In genomic region chr4:184666670-184667069, GRCh38 we compare ENCODE assay signal across 21 cellular contexts. TPM values are rescaled to one million over a fixed set of nuclear protein-coding genes. Genes with fewer than 3 reads are reported as not detected.
A peak's percentile ranks its signal among the peaks of the same experiment; 100 is the strongest.
DNase-seq lines count a peak whose midpoint lies in the region; ATAC-seq and TF ChIP-seq lines count a peak whose summit lies in the region.
"Had no signal": no experiment of that assay in that cellular context is flagged by ENCODE, and none has a peak within 500 bp of the region (broad histone marks: within the 10 kb centered on the region; RNA-seq: fewer than 3 reads in every experiment).

No MANE protein-coding gene starts in this region.

- no peak overlapping the region for H3K27ac ChIP-seq in CD8-positive, alpha-beta memory T cell (ENCODE audit: low read depth, low read length)
- peak overlapping the region; percentile 83 for H3K27ac ChIP-seq in colonic mucosa
- H3K27ac ChIP-seq: BLaER1 treated with 17β-estradiol and CSF1 and Interleukin-3, amounts not matched to agents 10 nM and 100 nM; GM23248 had no signal

- H3K27me3 Mint-ChIP-seq in activated CD4-positive, alpha-beta T cell treated with anti-CD3 and anti-CD28 coated beads, Interleukin-2, amount 10 ng/mL, durations not matched to agents 7 days and 5 days: no peaks in the 10 kb centered on the region
- H3K27me3 Mint-ChIP-seq in CD8-positive, alpha-beta memory T cell: no peaks in the 10 kb centered on the region
- H3K27me3 Mint-ChIP-seq: IgD-negative memory B cell had no signal

- no peaks in the 10 kb centered on the region for H3K36me3 ChIP-seq in CD8-positive, alpha-beta memory T cell (ENCODE audit: insufficient read depth, low read length)
- H3K36me3 ChIP-seq in colonic mucosa (no peaks in the 10 kb centered on the region), mucosa of stomach (ENCODE audit: control insufficient read depth, insufficient read depth, low read length) (no peaks in the 10 kb centered on the region)

- ATAC-seq in GM18909 (IDR thresholded peaks at IDR 0.05; ENCODE audit: poor library complexity, unreplicated experiment) (no peak), GM19452 (IDR thresholded peaks at IDR 0.05; ENCODE audit: unreplicated experiment) (no peak)
- ATAC-seq in stimulated activated naive CD8-positive, alpha-beta T cell treated with anti-CD3 and anti-CD28 coated beads, Interleukin-15, Interleukin-2, amounts not matched to agents 100 U/mL and 50 U/mL, for 24 hours: no peak
- ATAC-seq: GM12878 had no signal

- DNase-seq in activated CD4-positive, alpha-beta T cell treated with anti-CD3 and anti-CD28 coated beads, Interleukin-2, amount 10 ng/mL, durations not matched to agents 7 days and 5 days: no peak
- no peak for DNase-seq in activated CD4-positive, alpha-beta T cell treated with anti-CD3 and anti-CD28 coated beads for 4 hours
- DNase-seq in CD8-positive, alpha-beta memory T cell: no peak
- DNase-seq in colonic mucosa: peak; percentile 45
- DNase-seq in stimulated activated naive CD8-positive, alpha-beta T cell treated with anti-CD3 and anti-CD28 coated beads, Interleukin-15, Interleukin-2, amounts not matched to agents 100 U/mL and 50 U/mL, for 24 hours: no peak
- DNase-seq: DMS 273 treated with DMSO at 0.1 percent for 48 hours; GDM1; GM23248; HCEC 1CT; NCI-H1417 treated with DMSO at 0.1 percent for 48 hours; NCI-H2029; NCI-H2171; NCI-H446; NCI-H69; NK-92 treated with Interleukin-12 subunit alpha and Interleukin-12 subunit beta, amount 100 ng/mL, for 24 hours had no signal

- intact Hi-C loops in colonic mucosa (cut with DNase I): no loop called here

- peaks cover 40% of the 10 kb centered on the region for H3K4me1 Mint-ChIP-seq in activated CD4-positive, alpha-beta T cell treated with anti-CD3 and anti-CD28 coated beads, Interleukin-2, amount 10 ng/mL, durations not matched to agents 7 days and 5 days
- H3K4me1 Mint-ChIP-seq in CD8-positive, alpha-beta memory T cell: peaks cover 30 to 37% (median 37%) of the 10 kb centered on the region in 3 donors

- no peaks in the 10 kb centered on the region for H3K9me3 ChIP-seq in CD8-positive, alpha-beta memory T cell (ENCODE audit: low read length)
- no peaks in the 10 kb centered on the region for H3K9me3 ChIP-seq in colonic mucosa
- no peaks in the 10 kb centered on the region for H3K9me3 ChIP-seq in mucosa of stomach (ENCODE audit: control insufficient read depth, low read length)
- H3K9me3 ChIP-seq: BLaER1 treated with 17β-estradiol and CSF1 and Interleukin-3, amounts not matched to agents 10 nM and 100 nM had no signal

- peaks cover 17% of the 10 kb centered on the region for H3K4me1 ChIP-seq in CD8-positive, alpha-beta memory T cell (ENCODE audit: insufficient read depth, low read length)
- H3K4me1 ChIP-seq in colonic mucosa (no peaks in the 10 kb centered on the region), mucosa of stomach (ENCODE audit: control insufficient read depth, insufficient read depth, low read length) (peaks cover 11% of the 10 kb centered on the region)

- H3K27ac Mint-ChIP-seq in activated CD4-positive, alpha-beta T cell treated with anti-CD3 and anti-CD28 coated beads, Interleukin-2, amount 10 ng/mL, durations not matched to agents 7 days and 5 days: peak overlapping the region; percentile 69
- H3K27ac Mint-ChIP-seq in CD8-positive, alpha-beta memory T cell: peak overlapping the region in 6 of 8 donors; percentile 1 to 84 (median 53)
- H3K27ac Mint-ChIP-seq: IgD-negative memory B cell had no signal

- H3K4me3 ChIP-seq in CD8-positive, alpha-beta memory T cell (ENCODE audit: low read length): no peak overlapping the region
- no peak overlapping the region for H3K4me3 ChIP-seq in colonic mucosa
- no peak overlapping the region for H3K4me3 ChIP-seq in mucosa of stomach (ENCODE audit: low read length)
- H3K4me3 ChIP-seq: BLaER1 treated with 17β-estradiol and CSF1 and Interleukin-3, amounts not matched to agents 10 nM and 100 nM; GM12878; GM23248 had no signal

- no peak overlapping the region for H3K4me3 Mint-ChIP-seq in activated CD4-positive, alpha-beta T cell treated with anti-CD3 and anti-CD28 coated beads, Interleukin-2, amount 10 ng/mL, durations not matched to agents 7 days and 5 days
- H3K4me3 Mint-ChIP-seq in CD8-positive, alpha-beta memory T cell: no peak overlapping the region

- H3K36me3 Mint-ChIP-seq in activated CD4-positive, alpha-beta T cell treated with anti-CD3 and anti-CD28 coated beads, Interleukin-2, amount 10 ng/mL, durations not matched to agents 7 days and 5 days (ENCODE audit: low read depth): peaks cover 38% of the 10 kb centered on the region
- H3K36me3 Mint-ChIP-seq in CD8-positive, alpha-beta memory T cell: peaks cover 9 to 44% (median 16%) of the 10 kb centered on the region in 3 donors

- CTCF ChIA-PET in activated CD4-positive, alpha-beta T cell treated with anti-CD3 and anti-CD28 coated beads, Interleukin-2, amount 10 ng/mL, durations not matched to agents 7 days and 5 days (lab: Charles Lee): interaction anchor here (1.7 kb wide), 1 partner anchor 29 kb away, joined by 4 read pairs; no protein-coding TSS in a partner anchor
- CTCF ChIA-PET in CD8-positive, alpha-beta memory T cell (lab: Charles Lee): no interaction called here

- H3K27me3 ChIP-seq in CD8-positive, alpha-beta memory T cell (ENCODE audit: insufficient read depth, low read length, poor library complexity, severe bottlenecking): no peaks in the 10 kb centered on the region
- no peaks in the 10 kb centered on the region for H3K27me3 ChIP-seq in colonic mucosa
- no peaks in the 10 kb centered on the region for H3K27me3 ChIP-seq in mucosa of stomach (ENCODE audit: control insufficient read depth, insufficient read depth, low read length)
- H3K27me3 ChIP-seq: BLaER1 treated with 17β-estradiol and CSF1 and Interleukin-3, amounts not matched to agents 10 nM and 100 nM had no signal

- H3K9ac ChIP-seq in colonic mucosa (ENCODE audit: low read depth in 2 of 2, low read length in 2 of 2) (peak overlapping the region in 1 of 2 donors; percentile 52), mucosa of stomach (ENCODE audit: low read length) (peak overlapping the region; percentile 57)
- H3K9ac ChIP-seq: BLaER1 treated with 17β-estradiol and CSF1 and Interleukin-3, amounts not matched to agents 10 nM and 100 nM; GM23248 had no signal

- no peaks in the 10 kb centered on the region for H3K9me3 Mint-ChIP-seq in activated CD4-positive, alpha-beta T cell treated with anti-CD3 and anti-CD28 coated beads, Interleukin-2, amount 10 ng/mL, durations not matched to agents 7 days and 5 days
- no peaks in the 10 kb centered on the region for H3K9me3 Mint-ChIP-seq in CD8-positive, alpha-beta memory T cell
- H3K9me3 Mint-ChIP-seq: IgD-negative memory B cell had no signal

- TF ChIP-seq CTCF in colonic mucosa (IDR thresholded peaks at IDR 0.05): no peak

- POLR2A ChIA-PET in activated CD4-positive, alpha-beta T cell treated with anti-CD3 and anti-CD28 coated beads, Interleukin-2, amount 10 ng/mL, durations not matched to agents 7 days and 5 days (lab: Charles Lee): no interaction called here
- POLR2A ChIA-PET in CD8-positive, alpha-beta memory T cell (lab: Charles Lee): interaction anchor here (0.5 kb wide), 1 partner anchor 13 kb away, joined by 5 read pairs; no protein-coding TSS in a partner anchor

RNA-seq across cellular contexts. Expression of gene PRIMPOL, which starts 17.1 kb away (rescaled TPM):
- total RNA-seq in activated CD4-positive, alpha-beta T cell treated with anti-CD3 and anti-CD28 coated beads, Interleukin-2, amount 10 ng/mL, durations not matched to agents 7 days and 5 days: 10 to 100 TPM; 20.2 to 21.4 TPM
- 10 to 100 TPM; 19.0 to 20.2 TPM for total RNA-seq in CD8-positive, alpha-beta memory T cell
- polyA plus RNA-seq in CD8-positive, alpha-beta memory T cell: 13.8 TPM
- total RNA-seq in colonic mucosa: 10 to 100 TPM; 16.0 to 21.6 TPM

RNA-seq across cellular contexts. Expression of gene CASP3, which starts 17.4 kb away (rescaled TPM):
- 10 to 100 TPM; 58.0 to 64.2 TPM for total RNA-seq in activated CD4-positive, alpha-beta T cell treated with anti-CD3 and anti-CD28 coated beads, Interleukin-2, amount 10 ng/mL, durations not matched to agents 7 days and 5 days
- 10 to 100 TPM; 75.1 to 77.1 TPM for total RNA-seq in CD8-positive, alpha-beta memory T cell
- 7.1 TPM for polyA plus RNA-seq in CD8-positive, alpha-beta memory T cell
- total RNA-seq in colonic mucosa: 10 to 100 TPM; 45.4 to 57.9 TPM
